In genomic region chr16:67531247-67531646, GRCh38 we compare ENCODE assay signal across 11 cellular contexts. TPM values are rescaled to one million over a fixed set of nuclear protein-coding genes. Genes with fewer than 3 reads are reported as not detected.
DNase-seq lines count a peak whose midpoint lies in the region; ATAC-seq, FAIRE-seq and TF ChIP-seq lines count a peak whose summit lies in the region.
"Had no signal": no experiment of that assay in that cellular context is flagged by ENCODE, and none has a peak within 500 bp of the region (broad histone marks: within the 10 kb centered on the region; RNA-seq: fewer than 3 reads in every experiment).

No MANE protein-coding gene starts in this region.

- FAIRE-seq in urothelium cell line (lab: Jason Lieb, UNC) = no peak

- DNase-seq in GM23248 (no peak), T-cell (peak in 1 of 34 experiments; percentile 42), glutamatergic neuron (no peak), NCI-H1105 (lab: John Stamatoyannopoulos, UW) (no peak), urothelium cell line (ENCODE audit: low spot score) (no peak)
- DNase-seq in activated CD8-positive, alpha-beta memory T cell treated with anti-CD3 and anti-CD28 coated beads, Interleukin-2, amount 50 U/mL, for 4 hours = no peak
- DNase-seq: NCI-H1105 treated with DMSO at 0.1 percent for 48 hours; stimulated activated naive CD4-positive, alpha-beta T cell had no signal

- H3K27me3 ChIP-seq in GM23248 (replicated peaks; ENCODE audit: insufficient read depth) (no peaks in the 10 kb centered on the region), skeletal muscle satellite cell (ENCODE audit: control insufficient read depth, insufficient read depth, low read length) (no peaks in the 10 kb centered on the region)

- peaks cover 32% of the 10 kb centered on the region for H3K4me1 ChIP-seq in GM23248 (ENCODE audit: insufficient read depth)
- peaks cover 30% of the 10 kb centered on the region for H3K4me1 ChIP-seq in skeletal muscle satellite cell (ENCODE audit: control insufficient read depth, insufficient read depth, low read length)

- H3K36me3 Mint-ChIP-seq in T-cell (no peaks in the 10 kb centered on the region), glutamatergic neuron (ENCODE audit: unreplicated experiment) (peaks cover 5% of the 10 kb centered on the region)

- H3K4me3 ChIP-seq in GM23248 (peak overlapping the region; percentile 80), skeletal muscle satellite cell (ENCODE audit: low read length) (peak overlapping the region; percentile 83)

- no peak for TF ChIP-seq CTCF in glutamatergic neuron (IDR thresholded peaks at IDR 0.05; ENCODE audit: partially characterized antibody, unreplicated experiment)

- H3K4me1 Mint-ChIP-seq in T-cell (peaks cover 21 to 42% (median 40%) of the 10 kb centered on the region in 3 donors), glutamatergic neuron (ENCODE audit: low read depth, unreplicated experiment) (peaks cover 19% of the 10 kb centered on the region)

- POLR2A ChIA-PET in T-cell (lab: Charles Lee) = interaction anchor here in 1 of 2 donors (0.6 kb wide), 1 partner anchor 1634 kb away, joined by 7 read pairs; no protein-coding TSS in a partner anchor

- H3K27me3 Mint-ChIP-seq in T-cell (peaks cover 14 to 18% of the 10 kb centered on the region in 2 donors), glutamatergic neuron (ENCODE audit: unreplicated experiment) (peaks cover 41% of the 10 kb centered on the region)

- peaks cover 72% of the 10 kb centered on the region for H3K79me2 ChIP-seq in GM23248 (ENCODE audit: insufficient read depth)

- H3K36me3 ChIP-seq in GM23248 (ENCODE audit: low read depth) = no peaks in the 10 kb centered on the region
- peaks cover 3% of the 10 kb centered on the region for H3K36me3 ChIP-seq in skeletal muscle satellite cell (ENCODE audit: insufficient read depth, low read length)

- H3K9me3 Mint-ChIP-seq in T-cell (no peaks in the 10 kb centered on the region), glutamatergic neuron (ENCODE audit: unreplicated experiment) (peaks cover 12% of the 10 kb centered on the region)

- H3K27ac Mint-ChIP-seq in T-cell (peak overlapping the region in 1 of 2 donors; percentile 57), glutamatergic neuron (ENCODE audit: unreplicated experiment) (no peak overlapping the region)

- no peaks in the 10 kb centered on the region for H3K9me2 ChIP-seq in GM23248 (ENCODE audit: insufficient read depth)

- H3K4me3 Mint-ChIP-seq in T-cell = peak overlapping the region in 2 of 3 donors; percentile 52 to 80
- H3K4me3 Mint-ChIP-seq in glutamatergic neuron (ENCODE audit: unreplicated experiment) = peak overlapping the region; percentile 87

- no peaks in the 10 kb centered on the region; the same call in 1 of the 2 replicates for H4K20me1 ChIP-seq in GM23248 (ENCODE audit: insufficient read depth)

- H3K9ac ChIP-seq in GM23248 (peak overlapping the region; percentile 94), skeletal muscle satellite cell (ENCODE audit: low read depth, low read length) (peak overlapping the region; percentile 33)

- ATAC-seq in T-cell (replicated peaks in 1 of 4) (no peak), HG02610 (IDR thresholded peaks at IDR 0.05; ENCODE audit: unreplicated experiment) (no peak)
- ATAC-seq: HCT116 had no signal

- 73 to 76% methylated on average over 4 of the region's 4 CpGs for WGBS in GM23248 (ENCODE audit: low coverage in 1 of 2, low lambda C conversion rate in 2 of 2, missing lambda C conversion rate in 2 of 2), 2 experiments

- H3K9me3 ChIP-seq in GM23248 (ENCODE audit: low read depth) (no peaks in the 10 kb centered on the region), skeletal muscle satellite cell (replicated peaks; ENCODE audit: low read length) (no peaks in the 10 kb centered on the region)

- H3K4me2 ChIP-seq in GM23248 (ENCODE audit: unreplicated experiment) (peak overlapping the region; percentile 94), skeletal muscle satellite cell (ENCODE audit: low read length) (peak overlapping the region; percentile 95)

- in situ Hi-C loops in GM23248 (cut with MboI) = no loop called here

- H3F3A ChIP-seq in GM23248 (ENCODE audit: insufficient read depth) = peaks cover 9% of the 10 kb centered on the region; the same call in 1 of the 2 replicates

- H3K27ac ChIP-seq in GM23248 = peak overlapping the region; percentile 88; the same call in 1 of the 2 replicates

- no peak overlapping the region for H2AFZ ChIP-seq in GM23248

- CTCF ChIA-PET in T-cell (lab: Charles Lee) = interaction anchor here in 1 of 2 donors (0.6 to 1.7 kb wide), 3 partner anchors 10 to 114 kb away, joined by 3 to 5 read pairs (median 3); partner anchors contain the start of gene CARMIL2

RNA-seq across cellular contexts. Expression of gene RIPOR1, which starts 2.6 kb away (rescaled TPM):
- 27.8 and 81.3 TPM in 2 replicates for total RNA-seq in GM23248 (2014; rRNA removed; shearing (Covaris generic))
- 91.6 and 95.0 TPM in 2 replicates for polyA plus RNA-seq in GM23248 (2016; fragmentation: Nextera tagmentation; extraction: Ambion mirVana)
- 10 to 100 TPM; 33.9 to 60.7 (median 52.4) TPM for total RNA-seq in T-cell
- total RNA-seq in glutamatergic neuron (ENCODE audit: unreplicated experiment) = 191 TPM
- total RNA-seq in skeletal muscle satellite cell (2012; rRNA removed) = 20.8 and 27.7 TPM in 2 replicates

RNA-seq across cellular contexts. Expression of gene CTCF, which starts 31.1 kb away (rescaled TPM):
- total RNA-seq in GM23248 (2014; rRNA removed; shearing (Covaris generic)) = 21.9 and 30.7 TPM in 2 replicates
- 19.6 and 19.9 TPM in 2 replicates for polyA plus RNA-seq in GM23248 (2016; fragmentation: Nextera tagmentation; extraction: Ambion mirVana)
- total RNA-seq in T-cell (10 to 100 TPM; 55.3 to 69.0 (median 64.0) TPM), glutamatergic neuron (ENCODE audit: unreplicated experiment) (42.8 TPM)
- 18.1 and 21.3 TPM in 2 replicates for total RNA-seq in skeletal muscle satellite cell (2012; rRNA removed)

RNA-seq across cellular contexts. Expression of gene AGRP, which starts 47.9 kb away (rescaled TPM):
- total RNA-seq in GM23248 (2014; rRNA removed; shearing (Covaris generic)) = not detected in 2 replicates
- not detected in 2 replicates for polyA plus RNA-seq in GM23248 (2016; fragmentation: Nextera tagmentation; extraction: Ambion mirVana)
- total RNA-seq in T-cell (not detected), glutamatergic neuron (ENCODE audit: unreplicated experiment) (not detected)
- not detected in 2 replicates for total RNA-seq in skeletal muscle satellite cell (2012; rRNA removed)

RNA-seq across cellular contexts. Expression of gene ATP6V0D1, which starts 50.3 kb away (rescaled TPM):
- 112 and 166 TPM in 2 replicates for total RNA-seq in GM23248 (2014; rRNA removed; shearing (Covaris generic))
- 135 and 140 TPM in 2 replicates for polyA plus RNA-seq in GM23248 (2016; fragmentation: Nextera tagmentation; extraction: Ambion mirVana)
- total RNA-seq in T-cell (10 to 100 TPM; 41.5 to 49.6 (median 45.8) TPM), glutamatergic neuron (ENCODE audit: unreplicated experiment) (111 TPM)
- total RNA-seq in skeletal muscle satellite cell (2012; rRNA removed) = 112 and 131 TPM in 2 replicates
